Comparison of ENCODE assay signal across 8 cellular contexts in genomic region chr1:22176258-22176657, GRCh38. TPM values are rescaled to one million over a fixed set of nuclear protein-coding genes. Genes with fewer than 3 reads are reported as not detected.
DNase-seq lines count a peak whose midpoint lies in the region; ATAC-seq lines count a peak whose summit lies in the region.

No MANE protein-coding gene starts in this region.

- H3K4me3 Mint-ChIP-seq in stimulated activated effector memory CD8-positive, alpha-beta T cell treated with anti-CD3 and anti-CD28 coated beads, Interleukin-12 subunit alpha, Interleukin-12 subunit beta, amount 100 ng/mL, for 72 hours, result peak overlapping the region; percentile 17

- H3K36me3 Mint-ChIP-seq in stimulated activated effector memory CD8-positive, alpha-beta T cell treated with anti-CD3 and anti-CD28 coated beads, Interleukin-12 subunit alpha, Interleukin-12 subunit beta, amount 100 ng/mL, for 72 hours, result no peaks in the 10 kb centered on the region

- peaks cover 2% of the 10 kb centered on the region for H3K9me3 Mint-ChIP-seq in stimulated activated effector memory CD8-positive, alpha-beta T cell treated with anti-CD3 and anti-CD28 coated beads, Interleukin-12 subunit alpha, Interleukin-12 subunit beta, amount 100 ng/mL, for 72 hours

- peak; percentile 49 for DNase-seq in activated CD4-positive, alpha-beta T cell treated with anti-CD3 and anti-CD28 coated beads for 48 hours
- no peak for DNase-seq in activated CD4-positive, alpha-beta T cell treated with anti-CD3 and anti-CD28 coated beads, Interleukin-2, amount 50 U/mL, for 1 hour
- DNase-seq in NCI-H69 (lab: John Stamatoyannopoulos, UW) (peak; percentile 10), hepatic stellate cell (ENCODE audit: low spot score) (no peak), occipital lobe (lab: John Stamatoyannopoulos, UW) (no peak)
- DNase-seq in stimulated activated effector memory CD8-positive, alpha-beta T cell treated with anti-CD3 and anti-CD28 coated beads, Interleukin-12 subunit alpha, Interleukin-12 subunit beta, amount 100 ng/mL, for 72 hours (ENCODE audit: low spot score in 2 of 2), result no peak
- DNase-seq in NK-92 treated with Interleukin-12 subunit alpha and Interleukin-12 subunit beta, amount 100 ng/mL, for 24 hours (lab: John Stamatoyannopoulos, UW), result no peak

- peak; percentile 83 for ATAC-seq in HG02870 (IDR thresholded peaks at IDR 0.05; ENCODE audit: unreplicated experiment)
- ATAC-seq in stimulated activated effector memory CD8-positive, alpha-beta T cell treated with anti-CD3 and anti-CD28 coated beads, Interleukin-12 subunit alpha, Interleukin-12 subunit beta, amount 100 ng/mL, for 72 hours, result peak; percentile 55

- peak overlapping the region; percentile 60 for H3K27ac Mint-ChIP-seq in stimulated activated effector memory CD8-positive, alpha-beta T cell treated with anti-CD3 and anti-CD28 coated beads, Interleukin-12 subunit alpha, Interleukin-12 subunit beta, amount 100 ng/mL, for 72 hours

- peaks cover 13% of the 10 kb centered on the region for H3K4me1 Mint-ChIP-seq in stimulated activated effector memory CD8-positive, alpha-beta T cell treated with anti-CD3 and anti-CD28 coated beads, Interleukin-12 subunit alpha, Interleukin-12 subunit beta, amount 100 ng/mL, for 72 hours

RNA-seq across cellular contexts. Expression of gene WNT4, which starts 33.4 kb away (rescaled TPM):
- 5.6 TPM for total RNA-seq in occipital lobe

Comparison
In these comparisons a context has a peak if more than half of its experiments do, and no peak if none do; other contexts are left out.
1. DNase-seq: peak in activated CD4-positive, alpha-beta T cell treated with anti-CD3 and anti-CD28 coated beads for 48 hours (single experiment) and NCI-H69 (single experiment); none in activated CD4-positive, alpha-beta T cell treated with anti-CD3 and anti-CD28 coated beads, Interleukin-2, amount 50 U/mL, for 1 hour (single experiment), stimulated activated effector memory CD8-positive, alpha-beta T cell treated with anti-CD3 and anti-CD28 coated beads, Interleukin-12 subunit alpha, Interleukin-12 subunit beta, amount 100 ng/mL, for 72 hours (0 of 2), hepatic stellate cell (single experiment), NK-92 treated with Interleukin-12 subunit alpha and Interleukin-12 subunit beta, amount 100 ng/mL, for 24 hours (single experiment) and occipital lobe (single experiment).